ENCODE assay signal across 8 cellular contexts in the genomic region with DNA sequence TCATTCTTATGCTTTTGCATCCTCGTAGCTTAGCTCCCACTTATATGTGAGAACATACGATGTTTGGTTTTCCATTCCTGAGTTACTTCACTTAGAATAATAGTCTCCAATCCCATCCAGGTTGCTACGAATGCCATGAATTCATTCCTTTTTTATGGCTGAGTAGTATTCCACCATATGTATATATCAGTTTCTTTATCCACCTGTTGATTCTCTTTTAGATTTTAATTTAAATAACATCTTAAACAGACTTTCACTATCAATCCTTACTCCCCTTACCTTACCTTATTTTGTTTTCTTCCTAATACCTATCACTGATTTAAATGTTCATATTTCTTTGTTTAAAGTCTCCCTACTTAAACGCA. TPM values are rescaled to one million over a fixed set of nuclear protein-coding genes. Genes with fewer than 3 reads are reported as not detected.
DNase-seq lines count a peak whose midpoint lies in the region; ATAC-seq and TF ChIP-seq lines count a peak whose summit lies in the region.

No MANE protein-coding gene starts in this region.

- no peak for DNase-seq in AG04450 (ENCODE audit: low read depth, low spot score)
- DNase-seq in chondrocyte (ENCODE audit: low spot score) = no peak
- no peak for DNase-seq in naive thymus-derived CD4-positive, alpha-beta T cell
- DNase-seq in foreskin melanocyte = no peak
- no peak for DNase-seq in NOMO-1 (lab: John Stamatoyannopoulos, UW; ENCODE audit: unreplicated experiment in 2 of 2)
- DNase-seq in NCI-H526 (lab: John Stamatoyannopoulos, UW) = no peak

- POLR2A ChIA-PET in AG04450 (lab: Yijun Ruan, JAX) = no interaction called here
- POLR2A ChIA-PET in naive thymus-derived CD4-positive, alpha-beta T cell (lab: Charles Lee) = no interaction called here

- H3K4me1 Mint-ChIP-seq in IgD-negative memory B cell = peaks cover 6 to 23% (median 20%) of the 10 kb centered on the region in 3 donors
- H3K4me1 Mint-ChIP-seq in chondrocyte (ENCODE audit: low read depth) = peaks cover 32% of the 10 kb centered on the region
- peaks cover 16 to 43% (median 33%) of the 10 kb centered on the region in 7 donors for H3K4me1 Mint-ChIP-seq in naive thymus-derived CD4-positive, alpha-beta T cell

- H3K9me3 Mint-ChIP-seq in IgD-negative memory B cell = no peaks in the 10 kb centered on the region
- no peaks in the 10 kb centered on the region for H3K9me3 Mint-ChIP-seq in chondrocyte (ENCODE audit: low read depth)
- no peaks in the 10 kb centered on the region for H3K9me3 Mint-ChIP-seq in naive thymus-derived CD4-positive, alpha-beta T cell

- peak overlapping the region; percentile 72 for H3K4me3 ChIP-seq in AG04450 (ENCODE audit: low read depth, low read length)
- H3K4me3 ChIP-seq in naive thymus-derived CD4-positive, alpha-beta T cell (ENCODE audit: low read length) = peak overlapping the region; percentile 65

- H3K27ac ChIP-seq in AG04450 (ENCODE audit: low read depth, low read length) = no peak overlapping the region
- H3K27ac ChIP-seq in naive thymus-derived CD4-positive, alpha-beta T cell (ENCODE audit: low read depth, low read length) = no peak overlapping the region

- no peak for ATAC-seq in naive thymus-derived CD4-positive, alpha-beta T cell
- no peak for ATAC-seq in GM18498 (IDR thresholded peaks at IDR 0.05; ENCODE audit: unreplicated experiment)

- peaks cover 1% of the 10 kb centered on the region for H3K27me3 Mint-ChIP-seq in IgD-negative memory B cell
- H3K27me3 Mint-ChIP-seq in chondrocyte (ENCODE audit: low read depth) = peaks cover 1% of the 10 kb centered on the region
- H3K27me3 Mint-ChIP-seq in naive thymus-derived CD4-positive, alpha-beta T cell = peaks cover 0 to 33% (median 0%) of the 10 kb centered on the region in 5 donors

- no peaks in the 10 kb centered on the region for H3K27me3 ChIP-seq in AG04450 (ENCODE audit: control insufficient read depth, insufficient read depth, low read length)
- no peaks in the 10 kb centered on the region for H3K27me3 ChIP-seq in naive thymus-derived CD4-positive, alpha-beta T cell (ENCODE audit: control insufficient read depth in 2 of 2, insufficient read depth in 2 of 2, low read length in 2 of 2)

- H3K9me3 ChIP-seq in AG04450 (ENCODE audit: control insufficient read depth, insufficient read depth, low read length) = no peaks in the 10 kb centered on the region
- H3K9me3 ChIP-seq in naive thymus-derived CD4-positive, alpha-beta T cell (ENCODE audit: control insufficient read depth in 2 of 3, low read length in 3 of 3) = no peaks in the 10 kb centered on the region

- H3K36me3 Mint-ChIP-seq in IgD-negative memory B cell (peaks cover 1% of the 10 kb centered on the region), chondrocyte (ENCODE audit: low read depth) (peaks cover 3% of the 10 kb centered on the region)
- peaks cover 0 to 17% (median 4%) of the 10 kb centered on the region in 5 donors for H3K36me3 Mint-ChIP-seq in naive thymus-derived CD4-positive, alpha-beta T cell

- TF ChIP-seq CTCF in AG04450 (IDR thresholded peaks at IDR 0.05; ENCODE audit: low read depth, low read length) (no peak), chondrocyte (IDR thresholded peaks at IDR 0.05) (no peak)

- intact Hi-C loops in naive thymus-derived CD4-positive, alpha-beta T cell (cut with micrococcal nuclease) = loop anchor here (1.0 kb wide), 3 partner anchors 14 to 172 kb away; a partner anchor contains a TSS

- H3K27ac Mint-ChIP-seq in IgD-negative memory B cell (peak overlapping the region; percentile 2 to 90 (median 82)), chondrocyte (ENCODE audit: unreplicated experiment) (peak overlapping the region; percentile 87)
- peak overlapping the region; percentile 65 to 91 (median 82) for H3K27ac Mint-ChIP-seq in naive thymus-derived CD4-positive, alpha-beta T cell

- CTCF ChIA-PET in AG04450 (lab: Charles Lee) = interaction anchor here (1.2 kb wide), 1 partner anchor 207 kb away, joined by 3 read pairs; no protein-coding TSS in a partner anchor
- CTCF ChIA-PET in naive thymus-derived CD4-positive, alpha-beta T cell (lab: Charles Lee) = no interaction called here

- peak overlapping the region; percentile 80 to 95 (median 94) for H3K4me3 Mint-ChIP-seq in IgD-negative memory B cell
- H3K4me3 Mint-ChIP-seq in chondrocyte (ENCODE audit: unreplicated experiment) = peak overlapping the region; percentile 85
- H3K4me3 Mint-ChIP-seq in naive thymus-derived CD4-positive, alpha-beta T cell = peak overlapping the region; percentile 87 to 97 (median 93)

- peaks cover 0 to 6% of the 10 kb centered on the region in 2 donors for H3K4me1 ChIP-seq in naive thymus-derived CD4-positive, alpha-beta T cell (ENCODE audit: control insufficient read depth in 2 of 2, insufficient read depth in 2 of 2, low read length in 2 of 2)

- no peaks in the 10 kb centered on the region for H3K36me3 ChIP-seq in naive thymus-derived CD4-positive, alpha-beta T cell (ENCODE audit: control insufficient read depth in 2 of 3, insufficient read depth in 3 of 3, low read length in 3 of 3)

RNA-seq across cellular contexts. Expression of a gene that starts 0.5 kb away (rescaled TPM):
- polyA plus RNA-seq in AG04450 (2011; rRNA removed) (23.0 and 24.5 TPM in 2 replicates), IgD-negative memory B cell (11.3 TPM)
- polyA minus RNA-seq in AG04450 (2011; rRNA and poly(A)+ RNA removed) = 45.0 and 46.9 TPM in 2 replicates
- total RNA-seq in chondrocyte = 30.3 to 33.7 TPM (median 30.8 TPM) in 3 replicates
- total RNA-seq in naive thymus-derived CD4-positive, alpha-beta T cell = 10 to 100 TPM; 10.8 to 13.2 (median 12.6) TPM
- 1 to 10 TPM; 4.8 to 8.4 TPM for polyA plus RNA-seq in naive thymus-derived CD4-positive, alpha-beta T cell

RNA-seq across cellular contexts. Expression of a gene that starts 29.0 kb away (rescaled TPM):
- not detected in 2 replicates for polyA plus RNA-seq in AG04450 (2011; rRNA removed)
- polyA minus RNA-seq in AG04450 (2011; rRNA and poly(A)+ RNA removed) = not detected in 2 replicates
- polyA plus RNA-seq in IgD-negative memory B cell = 3.7 TPM
- total RNA-seq in chondrocyte = 0.31 to 0.80 TPM (median 0.49 TPM) in 3 replicates
- 1 to 10 TPM in 1 of 5 experiments, not detected in 4; 1.1 TPM for total RNA-seq in naive thymus-derived CD4-positive, alpha-beta T cell
- not detected for polyA plus RNA-seq in naive thymus-derived CD4-positive, alpha-beta T cell
